In genomic region chr2:119264781-119265692, GRCh38 we compare ENCODE assay signal across 8 cellular contexts. TPM values are rescaled to one million over a fixed set of nuclear protein-coding genes. Genes with fewer than 3 reads are reported as not detected.
DNase-seq lines count a peak whose midpoint lies in the region; ATAC-seq lines count a peak whose summit lies in the region.

No MANE protein-coding gene starts in this region.

- ATAC-seq in GM19455 (IDR thresholded peaks at IDR 0.05; ENCODE audit: unreplicated experiment) (peak; percentile 97), HG03354 (IDR thresholded peaks at IDR 0.05; ENCODE audit: poor library complexity, severe bottlenecking, unreplicated experiment) (peak; percentile 97), Right ventricle myocardium superior (ENCODE audit: poor library complexity) (peak; percentile 91), sciatic nerve (peak; percentile 57)

- DNase-seq in DMS53 treated with DMSO at 0.1 percent for 48 hours (lab: John Stamatoyannopoulos, UW; ENCODE audit: unreplicated experiment), result peak; percentile 59
- peak; percentile 1 for DNase-seq in NCI-H446 treated with DMSO at 0.1 percent for 48 hours (lab: John Stamatoyannopoulos, UW)
- peak; percentile 3 to 17 (median 9) for DNase-seq in activated CD8-positive, alpha-beta memory T cell treated with anti-CD3 and anti-CD28 coated beads for 48 hours (ENCODE audit: low read depth in 2 of 3, low spot score in 2 of 3)
- no peak for DNase-seq in Right ventricle myocardium superior
- no peak for DNase-seq in sciatic nerve (ENCODE audit: low spot score)
- DNase-seq in activated effector memory CD4-positive, alpha-beta T cell treated with anti-CD3 and anti-CD28 coated beads, Interleukin-2, amount 50 U/mL, for 16 hours, result no peak

- intact Hi-C loops in Right ventricle myocardium superior (cut with DNase I) (no loop called here), sciatic nerve (cut with DNase I) (no loop called here)

RNA-seq across cellular contexts. Expression of gene STEAP3, which starts 41.4 kb away (rescaled TPM):
- total RNA-seq in Right ventricle myocardium superior (10.8 TPM), sciatic nerve (9.1 TPM)

Comparison
In these comparisons a context has a peak if more than half of its experiments do, and no peak if none do; other contexts are left out.
1. DNase-seq: peak in DMS53 treated with DMSO at 0.1 percent for 48 hours (single experiment), NCI-H446 treated with DMSO at 0.1 percent for 48 hours (single experiment) and activated CD8-positive, alpha-beta memory T cell treated with anti-CD3 and anti-CD28 coated beads for 48 hours (3 of 3); none in Right ventricle myocardium superior (single experiment), sciatic nerve (single experiment) and activated effector memory CD4-positive, alpha-beta T cell treated with anti-CD3 and anti-CD28 coated beads, Interleukin-2, amount 50 U/mL, for 16 hours (single experiment).
2. Peak in every context shown above with its lines, with median percentiles within 50 percentile points of each other: ATAC-seq.